8 cellular contexts compared by ENCODE assay signal in the genomic region with DNA sequence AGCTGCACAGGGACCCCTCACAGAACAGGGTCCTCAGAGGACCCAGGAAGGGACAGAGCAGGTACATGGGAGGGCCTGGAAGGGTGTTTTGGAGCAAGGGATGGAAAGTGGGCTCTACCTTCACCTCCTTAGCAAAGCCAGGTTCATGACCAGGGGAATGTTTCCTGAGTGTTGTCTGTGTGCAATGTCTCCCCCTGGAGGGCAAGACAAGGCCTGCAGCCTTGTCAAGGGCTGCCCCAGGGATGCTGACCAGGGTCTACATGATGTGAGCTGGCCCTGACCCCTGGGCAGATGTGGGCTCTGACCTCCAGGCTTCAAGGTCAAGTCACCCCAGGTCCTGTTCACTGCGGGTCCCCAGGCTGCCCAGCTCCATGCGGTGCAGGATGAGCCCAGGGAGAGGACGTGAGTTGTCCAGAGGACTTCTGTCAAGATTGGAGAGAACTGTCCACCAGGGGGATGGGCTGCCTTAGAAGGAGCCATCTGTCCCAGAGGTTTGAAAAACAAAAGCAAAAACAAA. TPM values are rescaled to one million over a fixed set of nuclear protein-coding genes. Genes with fewer than 3 reads are reported as not detected.
DNase-seq lines count a peak whose midpoint lies in the region; ATAC-seq and TF ChIP-seq lines count a peak whose summit lies in the region.

No MANE protein-coding gene starts in this region.

- peak; percentile 77 for TF ChIP-seq CTCF in NB4 (IDR thresholded peaks at IDR 0.05; ENCODE audit: low read depth, low read length)
- TF ChIP-seq CTCF in lower lobe of right lung (IDR thresholded peaks at IDR 0.05): peak; percentile 93
- no peak for TF ChIP-seq CTCF in coronary artery (IDR thresholded peaks at IDR 0.05)

- peak; percentile 93 to 94 for ATAC-seq in lower lobe of right lung

- intact Hi-C loops in lower lobe of right lung (cut with DNase I): no loop called here

- H3K4me3 ChIP-seq in NB4 (ENCODE audit: low read depth, low read length) (no peak overlapping the region), duodenal mucosa (ENCODE audit: low read depth in 1 of 2, low read length in 2 of 2) (peak overlapping the region; percentile 74 to 84), lower lobe of right lung (peak overlapping the region; percentile 48), coronary artery (no peak overlapping the region)

- peaks cover 0 to 3% of the 10 kb centered on the region in 2 donors for H3K36me3 ChIP-seq in duodenal mucosa (ENCODE audit: control insufficient read depth in 1 of 2, insufficient read depth in 2 of 2, low read length in 2 of 2)
- H3K36me3 ChIP-seq in lower lobe of right lung: no peaks in the 10 kb centered on the region

- H3K9ac ChIP-seq in duodenal mucosa (ENCODE audit: low read depth in 1 of 2, low read length in 2 of 2): peak overlapping the region; percentile 78 to 88

- H3K9me3 ChIP-seq in duodenal mucosa (ENCODE audit: control insufficient read depth in 1 of 2, low read length in 2 of 2) (no peaks in the 10 kb centered on the region), lower lobe of right lung (no peaks in the 10 kb centered on the region)

- TF ChIP-seq POLR2A in NB4 (IDR thresholded peaks at IDR 0.05; ENCODE audit: extremely low read depth, insufficient read length): no peak

- H3K27ac ChIP-seq in duodenal mucosa (ENCODE audit: low read depth, low read length): peak overlapping the region; percentile 74
- H3K27ac ChIP-seq in lower lobe of right lung: peak overlapping the region; percentile 74
- H3K27ac ChIP-seq in coronary artery: no peak overlapping the region

- H3K4me1 ChIP-seq in duodenal mucosa (ENCODE audit: control insufficient read depth in 1 of 2, insufficient read depth in 2 of 2, low read length in 2 of 2): peaks cover 35 to 37% of the 10 kb centered on the region in 2 donors
- H3K4me1 ChIP-seq in lower lobe of right lung: peaks cover 23% of the 10 kb centered on the region

- H3K27me3 ChIP-seq in duodenal mucosa (ENCODE audit: control insufficient read depth in 1 of 2, insufficient read depth in 2 of 2, low read length in 2 of 2): no peaks in the 10 kb centered on the region
- no peaks in the 10 kb centered on the region for H3K27me3 ChIP-seq in lower lobe of right lung (ENCODE audit: low read depth)

- DNase-seq in SIG-M5 treated with dmso at 0.1 percent for 504 hours (lab: John Stamatoyannopoulos, UW; ENCODE audit: unreplicated experiment) (peak; percentile 14), SIG-M5 (lab: John Stamatoyannopoulos, UW) (no peak), NB4 (ENCODE audit: low read depth) (peak; percentile 27), lower lobe of right lung (peak; percentile 65), coronary artery (ENCODE audit: low spot score) (no peak)
- DNase-seq in activated CD4-positive, alpha-beta T cell treated with anti-CD3 and anti-CD28 coated beads, Interleukin-2, amount 50 U/mL, for 1 hour: peak; percentile 62
- DNase-seq in stimulated activated CD8-positive, alpha-beta memory T cell treated with anti-CD3 and anti-CD28 coated beads, Interleukin-12 subunit alpha, Interleukin-12 subunit beta, amount 100 ng/mL, for 1 hour (ENCODE audit: low read depth): peak; percentile 45

RNA-seq across cellular contexts. Expression of a gene that starts 1.0 kb away (rescaled TPM):
- 13.8 TPM for total RNA-seq in lower lobe of right lung

Comparison
In these comparisons a context has a peak if more than half of its experiments do, and no peak if none do; other contexts are left out.
1. DNase-seq: peak in SIG-M5 treated with dmso at 0.1 percent for 504 hours (single experiment), NB4 (single experiment), activated CD4-positive, alpha-beta T cell treated with anti-CD3 and anti-CD28 coated beads, Interleukin-2, amount 50 U/mL, for 1 hour (single experiment), lower lobe of right lung (single experiment) and stimulated activated CD8-positive, alpha-beta memory T cell treated with anti-CD3 and anti-CD28 coated beads, Interleukin-12 subunit alpha, Interleukin-12 subunit beta, amount 100 ng/mL, for 1 hour (single experiment); none in SIG-M5 (single experiment) and coronary artery (single experiment).
2. H3K4me3 ChIP-seq: peak in duodenal mucosa (2 of 2) and lower lobe of right lung (single experiment); none in NB4 (single experiment) and coronary artery (single experiment).
3. H3K27ac ChIP-seq: peak in duodenal mucosa (single experiment) and lower lobe of right lung (single experiment); none in coronary artery (0 of 2).